Comparison of ENCODE assay signal across 2 cellular contexts in genomic region chr12:26701604-26702215, GRCh38.
TF ChIP-seq lines count a peak whose summit lies in the region.

No MANE protein-coding gene starts in this region.

TF ChIP-seq in HCT116, 20 proteins besides CTCF, POLR2A, EP300 and RAD21:
- no peak for TF ChIP-seq YY1 (IDR thresholded peaks at IDR 0.05; ENCODE audit: extremely low read depth, insufficient replicate concordance, low read depth, low read length)
- TF ChIP-seq SP1 (IDR thresholded peaks at IDR 0.05; ENCODE audit: low read depth): no peak
- TF ChIP-seq FOSL1 (IDR thresholded peaks at IDR 0.05; ENCODE audit: low read depth): no peak
- TF ChIP-seq JUND (IDR thresholded peaks at IDR 0.05): no peak
- TF ChIP-seq ATF3 (IDR thresholded peaks at IDR 0.05): no peak
- no peak for TF ChIP-seq SIN3A (IDR thresholded peaks at IDR 0.05; ENCODE audit: low read depth)
- no peak for TF ChIP-seq EGR1 (IDR thresholded peaks at IDR 0.05; ENCODE audit: low read depth)

TF ChIP-seq in endothelial cell of umbilical vein, 7 proteins besides CTCF, POLR2A, EP300 and RAD21:
- TF ChIP-seq JUN (IDR thresholded peaks at IDR 0.05; ENCODE audit: borderline replicate concordance, insufficient read depth, insufficient read length, low read depth): no peak
- TF ChIP-seq FOS (IDR thresholded peaks at IDR 0.05; ENCODE audit: borderline replicate concordance, insufficient read depth, low read length): no peak
- no peak for TF ChIP-seq EZH2 (IDR thresholded peaks at IDR 0.05; ENCODE audit: borderline replicate concordance, low read depth, low read length, severe bottlenecking)
- TF ChIP-seq MAX (IDR thresholded peaks at IDR 0.05; ENCODE audit: insufficient read depth, insufficient read length): no peak
- TF ChIP-seq POLR2AphosphoS5 (IDR thresholded peaks at IDR 0.05; ENCODE audit: insufficient read depth, low read depth, low read length): no peak
- TF ChIP-seq GATA2 (IDR thresholded peaks at IDR 0.05; ENCODE audit: insufficient read depth, insufficient read length, low read depth, low read length): no peak
- no peak for TF ChIP-seq MYC (IDR thresholded peaks at IDR 0.05; ENCODE audit: low read depth, low read length)
